12 cellular contexts compared by ENCODE assay signal in the genomic region with DNA sequence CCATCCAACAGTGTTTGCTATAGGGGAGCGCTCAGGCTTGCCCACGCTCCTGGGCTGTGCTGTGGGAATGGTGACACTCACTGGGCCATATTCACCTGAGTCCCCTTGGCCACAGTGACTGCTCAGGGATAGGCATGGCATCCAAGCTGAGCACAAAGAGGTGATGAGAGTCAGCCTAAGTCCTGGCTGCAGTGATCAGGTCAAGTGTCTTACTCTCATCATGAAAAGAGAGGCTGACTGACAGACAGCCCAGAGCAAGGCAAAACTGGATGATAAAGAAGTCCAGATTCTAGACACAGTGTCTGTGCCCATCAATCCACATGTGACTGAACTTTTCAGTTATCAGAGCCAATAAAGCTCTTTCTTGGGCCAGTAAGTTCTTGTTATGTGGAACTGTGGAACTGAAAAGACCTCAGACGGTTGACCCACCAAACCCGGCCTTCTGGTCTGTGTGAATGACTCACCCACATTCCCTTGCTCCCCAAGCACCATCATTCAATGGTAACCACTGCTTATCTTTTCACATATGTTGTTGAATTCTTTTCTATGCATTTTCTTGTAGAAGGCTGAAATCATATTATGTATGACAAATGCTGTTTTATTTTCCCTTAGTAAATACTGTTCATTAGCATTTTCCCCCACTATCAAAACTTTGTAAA. TPM values are rescaled to one million over a fixed set of nuclear protein-coding genes. Genes with fewer than 3 reads are reported as not detected.
DNase-seq lines count a peak whose midpoint lies in the region; FAIRE-seq and TF ChIP-seq lines count a peak whose summit lies in the region.
"Had no signal": no experiment of that assay in that cellular context is flagged by ENCODE, and none has a peak within 500 bp of the region (broad histone marks: within the 10 kb centered on the region; RNA-seq: fewer than 3 reads in every experiment).

No MANE protein-coding gene starts in this region.

- peak; percentile 60 for FAIRE-seq in RCC 7860 (lab: Jason Lieb, UNC)

- no peaks in the 10 kb centered on the region for H3K27me3 Mint-ChIP-seq in activated T-cell treated with anti-CD3 and anti-CD28 coated beads, Interleukin-2, amount 50 U/mL, for 24 hours

- H3K79me2 ChIP-seq in fibroblast of lung (ENCODE audit: control insufficient read depth, insufficient read depth, low read length) = no peaks in the 10 kb centered on the region

- no peak for TF ChIP-seq CTCF in fibroblast of lung (conservative IDR thresholded peaks at IDR 0.05 in 1 of 2, IDR thresholded peaks at IDR 0.05 in 1 of 2; ENCODE audit: low read depth in 1 of 2, low read length in 2 of 2)

- no peaks in the 10 kb centered on the region for H4K20me1 ChIP-seq in fibroblast of lung (ENCODE audit: control insufficient read depth, extremely low read depth, insufficient read depth, low read length)

- peaks cover 6% of the 10 kb centered on the region for H3K4me1 ChIP-seq in fibroblast of lung (ENCODE audit: control insufficient read depth, extremely low read depth, insufficient read depth, low read length)

- H3K27me3 ChIP-seq in fibroblast of lung (ENCODE audit: control insufficient read depth, insufficient read depth, low read length) = no peaks in the 10 kb centered on the region

- H3K4me2 ChIP-seq in fibroblast of lung (ENCODE audit: extremely low read depth, insufficient read depth, low read length) = no peak overlapping the region

- DNase-seq in EL (peak; percentile 81), RCC 7860 (ENCODE audit: low spot score) (peak; percentile 38), fibroblast of lung (ENCODE audit: low read depth in 2 of 2) (peak; percentile 70 to 95), non-pigmented ciliary epithelial cell (ENCODE audit: low read depth) (peak; percentile 76), T1000 (lab: John Stamatoyannopoulos, UW) (no peak), T-helper 9 cell (no peak)
- DNase-seq in activated T-cell treated with anti-CD3 and anti-CD28 coated beads, Interleukin-2, amount 50 U/mL, for 24 hours = no peak
- DNase-seq: activated CD4-positive, alpha-beta T cell treated with anti-CD3 and anti-CD28 coated beads for 48 hours; activated effector memory CD4-positive, alpha-beta T cell treated with anti-CD3 and anti-CD28 coated beads, Interleukin-2, amount 50 U/mL, for 16 hours; NCI-H1694; stimulated activated CD4-positive, alpha-beta T cell treated with anti-CD3 and anti-CD28 coated beads, Interleukin-4, amount 100 ng/mL, for 4 hours had no signal

- no peak overlapping the region for H3K27ac Mint-ChIP-seq in activated T-cell treated with anti-CD3 and anti-CD28 coated beads, Interleukin-2, amount 50 U/mL, for 24 hours

- H3K36me3 ChIP-seq in fibroblast of lung (ENCODE audit: control insufficient read depth, insufficient read depth, low read length) = no peaks in the 10 kb centered on the region

- no peak overlapping the region for H2AFZ ChIP-seq in fibroblast of lung (ENCODE audit: low read length)

- H3K4me1 Mint-ChIP-seq in activated T-cell treated with anti-CD3 and anti-CD28 coated beads, Interleukin-2, amount 50 U/mL, for 24 hours (ENCODE audit: low read depth) = peaks cover 20% of the 10 kb centered on the region

- H3K4me3 ChIP-seq in fibroblast of lung (replicated peaks in 1 of 4; ENCODE audit: control extremely low read depth in 1 of 4, insufficient read depth in 1 of 4, low read depth in 3 of 4, low read length in 4 of 4) = no peak overlapping the region
- H3K4me3 ChIP-seq: coronary artery had no signal

- no peaks in the 10 kb centered on the region for H3K9me3 ChIP-seq in fibroblast of lung (ENCODE audit: control insufficient read depth, insufficient read depth, low read depth, low read length)

- no peak overlapping the region for H3K27ac ChIP-seq in fibroblast of lung (ENCODE audit: insufficient read depth, low read length)
- H3K27ac ChIP-seq: coronary artery had no signal

- H3K9me3 Mint-ChIP-seq in activated T-cell treated with anti-CD3 and anti-CD28 coated beads, Interleukin-2, amount 50 U/mL, for 24 hours = no peaks in the 10 kb centered on the region

- H3K36me3 Mint-ChIP-seq in activated T-cell treated with anti-CD3 and anti-CD28 coated beads, Interleukin-2, amount 50 U/mL, for 24 hours (ENCODE audit: low read depth) = peaks cover 66% of the 10 kb centered on the region

- no peak overlapping the region for H3K4me3 Mint-ChIP-seq in activated T-cell treated with anti-CD3 and anti-CD28 coated beads, Interleukin-2, amount 50 U/mL, for 24 hours

- H3K9ac ChIP-seq in fibroblast of lung (ENCODE audit: insufficient read depth, low read length) = no peak overlapping the region

RNA-seq across cellular contexts. Expression of a gene that starts 43.2 kb away (rescaled TPM):
- 1.5 and 2.3 TPM in 2 replicates for total RNA-seq in fibroblast of lung
- polyA plus RNA-seq in fibroblast of lung = 0.36 and 0.51 TPM in 2 replicates
- polyA plus RNA-seq in fibroblast of lung (2012) = 0.49 and 0.89 TPM in 2 replicates
- 0.96 TPM in 1 of 2 replicates, not detected in the other for polyA minus RNA-seq in fibroblast of lung (ENCODE audit: low replicate concordance)

Comparison
In these comparisons a context has a peak if more than half of its experiments do, and no peak if none do; other contexts are left out.
1. DNase-seq: peak in EL (single experiment), RCC 7860 (single experiment), fibroblast of lung (2 of 2) and non-pigmented ciliary epithelial cell (single experiment); none in T1000 (single experiment), activated T-cell treated with anti-CD3 and anti-CD28 coated beads, Interleukin-2, amount 50 U/mL, for 24 hours (single experiment) and T-helper 9 cell (single experiment).